ENCODE assay signal across 18 cellular contexts in genomic region chr7:127974611-127975010, GRCh38. TPM values are rescaled to one million over a fixed set of nuclear protein-coding genes. Genes with fewer than 3 reads are reported as not detected.
"Had no signal": no experiment of that assay in that cellular context is flagged by ENCODE, and none has a peak within 500 bp of the region (broad histone marks: within the 10 kb centered on the region; RNA-seq: fewer than 3 reads in every experiment).

No MANE protein-coding gene starts in this region.

- H3K9me3 ChIP-seq: esophagus muscularis mucosa, vagina had no signal

- DNase-seq: activated CD8-positive, alpha-beta memory T cell treated with anti-CD3 and anti-CD28 coated beads for 24 hours; activated CD8-positive, alpha-beta memory T cell treated with anti-CD3 and anti-CD28 coated beads, Interleukin-2, amount 50 U/mL, for 48 hours; activated effector memory CD4-positive, alpha-beta T cell treated with Interleukin-2 at 50 U/mL for 16 hours; activated naive CD4-positive, alpha-beta T cell treated with anti-CD3 and anti-CD28 coated beads, Interleukin-2, amount 50 U/mL, for 16 hours; activated T-cell treated with anti-CD3 and anti-CD28 coated beads, Interleukin-2, amount 50 U/mL, for 48 hours; aorta; left ventricle myocardium superior; natural killer cell; occipital lobe; stimulated activated CD4-positive, alpha-beta T cell treated with anti-CD3 and anti-CD28 coated beads, Interleukin-2, amount 100 ng/mL, for 24 hours had no signal

- H3K4me1 Mint-ChIP-seq: central memory CD8-positive, alpha-beta T cell had no signal

- H3K27ac Mint-ChIP-seq: natural killer cell; stimulated activated naive CD8-positive, alpha-beta T cell treated with anti-CD3 and anti-CD28 coated beads, Interleukin-15, Interleukin-2, amounts not matched to agents 100 ng/mL and 50 ng/mL, for 24 hours had no signal

- H3K4me3 ChIP-seq: coronary artery, esophagus muscularis mucosa, tibial nerve, vagina had no signal

- H3K36me3 ChIP-seq: esophagus muscularis mucosa, vagina had no signal

- H3K4me1 ChIP-seq: vagina had no signal

- H3K27me3 ChIP-seq: esophagus muscularis mucosa, tibial nerve, vagina had no signal

- ATAC-seq: activated CD4-positive, CD25-positive, alpha-beta regulatory T cell treated with anti-CD3 and anti-CD28 coated beads, Interleukin-2, amount 50 U/mL, for 24 hours; left ventricle myocardium superior; natural killer cell had no signal

- H3K27ac ChIP-seq: coronary artery, esophagus muscularis mucosa, tibial nerve, vagina had no signal

- H3K4me3 Mint-ChIP-seq: central memory CD8-positive, alpha-beta T cell; natural killer cell; stimulated activated naive CD8-positive, alpha-beta T cell treated with anti-CD3 and anti-CD28 coated beads, Interleukin-15, Interleukin-2, amounts not matched to agents 100 ng/mL and 50 ng/mL, for 24 hours had no signal

- H3K27me3 Mint-ChIP-seq: central memory CD8-positive, alpha-beta T cell; stimulated activated naive CD8-positive, alpha-beta T cell treated with anti-CD3 and anti-CD28 coated beads, Interleukin-15, Interleukin-2, amounts not matched to agents 100 ng/mL and 50 ng/mL, for 24 hours had no signal

RNA-seq across cellular contexts. Expression of gene LRRC4, which starts 56.6 kb away (rescaled TPM):
- total RNA-seq: T-helper 1 cell treated with Interleukin-12 subunit alpha and Interleukin-12 subunit beta and Interleukin-4 antibody, amounts not matched to agents 30 ng/mL and 1 ng/mL, for 36 hours had no signal
